In the genomic region with DNA sequence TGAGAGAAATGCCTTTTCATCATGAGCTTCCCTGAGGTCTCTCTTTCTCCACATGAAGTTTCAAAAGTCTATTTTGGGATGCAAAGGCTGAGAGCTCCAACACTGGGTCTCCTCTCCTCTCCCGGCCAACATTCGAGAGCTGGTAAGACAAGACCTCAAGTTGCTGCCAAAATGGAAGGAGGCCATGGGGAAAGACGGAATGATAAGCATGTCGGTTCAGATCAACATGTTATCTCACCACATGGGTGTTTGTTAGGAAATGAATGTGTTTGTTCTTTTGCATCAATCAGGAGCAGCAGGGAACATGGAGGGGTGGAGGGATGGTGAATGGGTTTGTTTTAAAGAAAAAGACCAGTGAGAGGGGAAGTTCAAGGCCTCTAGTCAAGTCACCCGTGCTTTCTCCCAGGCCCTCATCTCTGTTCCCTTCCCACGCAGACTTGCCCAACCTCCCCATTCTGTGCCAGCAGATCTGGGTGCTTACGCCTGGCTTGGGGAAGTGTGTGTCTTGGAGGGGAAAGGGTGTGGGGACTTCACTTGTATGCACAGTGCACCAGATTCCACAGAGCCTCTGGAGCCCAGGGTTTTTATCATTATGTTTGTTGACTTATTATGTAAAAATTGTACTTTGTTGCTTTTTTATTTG, we compare ENCODE assay signal across 1 cellular context.
TF ChIP-seq lines count a peak whose summit lies in the region.

No MANE protein-coding gene starts in this region.

TF ChIP-seq in IMR-90, 13 proteins besides CTCF, POLR2A, EP300 and RAD21 (continued from another document):
- TF ChIP-seq, protein P1, sequence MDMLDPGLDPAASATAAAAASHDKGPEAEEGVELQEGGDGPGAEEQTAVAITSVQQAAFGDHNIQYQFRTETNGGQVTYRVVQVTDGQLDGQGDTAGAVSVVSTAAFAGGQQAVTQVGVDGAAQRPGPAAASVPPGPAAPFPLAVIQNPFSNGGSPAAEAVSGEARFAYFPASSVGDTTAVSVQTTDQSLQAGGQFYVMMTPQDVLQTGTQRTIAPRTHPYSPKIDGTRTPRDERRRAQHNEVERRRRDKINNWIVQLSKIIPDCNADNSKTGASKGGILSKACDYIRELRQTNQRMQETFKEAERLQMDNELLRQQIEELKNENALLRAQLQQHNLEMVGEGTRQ (IDR thresholded peaks at IDR 0.05; ENCODE audit: low read depth, low read length), result no peak
- TF ChIP-seq SMC3 (IDR thresholded peaks at IDR 0.05; ENCODE audit: low read depth, low read length), result no peak
- TF ChIP-seq MAFK (IDR thresholded peaks at IDR 0.05; ENCODE audit: low read depth, low read length), result no peak
- TF ChIP-seq CHD1 (IDR thresholded peaks at IDR 0.05; ENCODE audit: low read depth, low read length), result no peak
- TF ChIP-seq BHLHE40 (IDR thresholded peaks at IDR 0.05; ENCODE audit: low read depth, low read length), result no peak
- TF ChIP-seq NFE2L2 (IDR thresholded peaks at IDR 0.05; ENCODE audit: low read depth, low read length), result no peak
- TF ChIP-seq FOS (IDR thresholded peaks at IDR 0.05; ENCODE audit: low read depth, low read length), result no peak
- TF ChIP-seq, protein P2, sequence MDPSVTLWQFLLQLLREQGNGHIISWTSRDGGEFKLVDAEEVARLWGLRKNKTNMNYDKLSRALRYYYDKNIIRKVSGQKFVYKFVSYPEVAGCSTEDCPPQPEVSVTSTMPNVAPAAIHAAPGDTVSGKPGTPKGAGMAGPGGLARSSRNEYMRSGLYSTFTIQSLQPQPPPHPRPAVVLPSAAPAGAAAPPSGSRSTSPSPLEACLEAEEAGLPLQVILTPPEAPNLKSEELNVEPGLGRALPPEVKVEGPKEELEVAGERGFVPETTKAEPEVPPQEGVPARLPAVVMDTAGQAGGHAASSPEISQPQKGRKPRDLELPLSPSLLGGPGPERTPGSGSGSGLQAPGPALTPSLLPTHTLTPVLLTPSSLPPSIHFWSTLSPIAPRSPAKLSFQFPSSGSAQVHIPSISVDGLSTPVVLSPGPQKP (IDR thresholded peaks at IDR 0.05; ENCODE audit: borderline replicate concordance, low read depth, low read length), result no peak
- TF ChIP-seq MXI1 (IDR thresholded peaks at IDR 0.05; ENCODE audit: borderline replicate concordance, low read depth, low read length), result no peak
- TF ChIP-seq RCOR1 (IDR thresholded peaks at IDR 0.05; ENCODE audit: insufficient replicate concordance, low read length), result no peak
